ENCODE assay signal across 8 cellular contexts in genomic region chr18:49459404-49460171, GRCh38. TPM values are rescaled to one million over a fixed set of nuclear protein-coding genes. Genes with fewer than 3 reads are reported as not detected.
A peak's percentile ranks its signal among the peaks of the same experiment; 100 is the strongest.
DNase-seq lines count a peak whose midpoint lies in the region; ATAC-seq and TF ChIP-seq lines count a peak whose summit lies in the region.

No MANE protein-coding gene starts in this region.

- H3K4me1 Mint-ChIP-seq in chondrocyte (ENCODE audit: low read depth), result peaks cover 31% of the 10 kb centered on the region

- H3K4me3 ChIP-seq in HCT116 (replicated peaks in 1 of 2; ENCODE audit: low read depth in 1 of 2, low read length in 2 of 2) (peak overlapping the region; percentile 77 to 90), SJCRH30 (peak overlapping the region; percentile 86), stomach smooth muscle (ENCODE audit: low read length in 2 of 2) (peak overlapping the region; percentile 77 to 93)

- peak overlapping the region; percentile 61 for H2AFZ ChIP-seq in HCT116 (ENCODE audit: low read depth, low read length, poor library complexity, severe bottlenecking)

- RAD21 ChIA-PET in HCT116 (lab: Charles Lee; ENCODE audit: low non-redundant PET in 1 of 2, low total read pairs in 2 of 2, uncharacterized antibody in 2 of 2, unreplicated experiment in 2 of 2), result interaction anchor here in 1 of 2 experiments (0.7 kb wide), 1 partner anchor 272 kb away, joined by 3 read pairs; no protein-coding TSS in a partner anchor

- intact Hi-C loops in HCT116 (cut with micrococcal nuclease), result no loop called here

- no peaks in the 10 kb centered on the region for H3K27me3 Mint-ChIP-seq in chondrocyte (ENCODE audit: low read depth)

- ATAC-seq in HCT116, result peak; percentile 51

- H3K4me2 ChIP-seq in HCT116 (ENCODE audit: low read length), result peak overlapping the region; percentile 93

- peak overlapping the region; percentile 61; the same call in 1 of the 2 replicates for H3K27ac ChIP-seq in HCT116 (ENCODE audit: low read depth, low read length)
- H3K27ac ChIP-seq in SJCRH30, result peak overlapping the region; percentile 54; the same call in 1 of the 2 replicates
- H3K27ac ChIP-seq in stomach smooth muscle (ENCODE audit: low read length), result peak overlapping the region; percentile 74

- POLR2A ChIA-PET in GM10248 (lab: Yijun Ruan, JAX), result interaction anchor here (0.6 to 2.1 kb wide), 4 partner anchors 9 to 645 kb away, joined by 7 to 12 read pairs (median 8); partner anchors contain the start of gene C18orf32
- POLR2A ChIA-PET in HCT116 (lab: Charles Lee), result interaction anchor here (0.6 to 2.6 kb wide), 4 partner anchors 12 to 68 kb away, joined by 3 to 12 read pairs (median 3); partner anchors contain the start of gene C18orf32
- POLR2A ChIA-PET in HEK293T (lab: Yijun Ruan, JAX), result interaction anchor here (1.6 to 2.3 kb wide), 2 partner anchors 8 to 27 kb away, joined by 5 to 8 read pairs; partner anchors contain the start of gene C18orf32

- TF ChIP-seq POLR2A in HCT116 (IDR thresholded peaks at IDR 0.05; ENCODE audit: borderline replicate concordance, extremely low read depth, insufficient read depth, insufficient read length), result no peak

- peak overlapping the region; percentile 57 for H3K27ac Mint-ChIP-seq in chondrocyte (ENCODE audit: unreplicated experiment)

- no peaks in the 10 kb centered on the region for H4K20me1 ChIP-seq in HCT116 (ENCODE audit: insufficient read depth)

- H3K36me3 ChIP-seq in HCT116 (ENCODE audit: control insufficient read depth in 1 of 2, insufficient read depth in 2 of 2, low read length in 2 of 2) (no peaks in the 10 kb centered on the region), SJCRH30 (no peaks in the 10 kb centered on the region), stomach smooth muscle (ENCODE audit: control insufficient read depth in 2 of 2, insufficient read depth in 2 of 2, low read length in 2 of 2) (no peaks in the 10 kb centered on the region)

- no peaks in the 10 kb centered on the region for H3K9me3 ChIP-seq in HCT116 (ENCODE audit: control insufficient read depth in 1 of 2, insufficient read depth in 1 of 2, low read depth in 1 of 2, low read length in 2 of 2)
- H3K9me3 ChIP-seq in SJCRH30 (replicated peaks), result no peaks in the 10 kb centered on the region
- H3K9me3 ChIP-seq in stomach smooth muscle (ENCODE audit: control insufficient read depth in 2 of 2, low read length in 2 of 2), result no peaks in the 10 kb centered on the region

- no peak for TF ChIP-seq CTCF in GM10248 (IDR thresholded peaks at IDR 0.05; ENCODE audit: control extremely low read depth, extremely low read depth, low read depth, missing control alignments)
- TF ChIP-seq CTCF in HCT116 (IDR thresholded peaks at IDR 0.05 in 2 of 3, conservative IDR thresholded peaks at IDR 0.05 in 1 of 3; ENCODE audit: borderline replicate concordance in 1 of 3, insufficient read depth in 1 of 3, low read depth in 2 of 3, low read length in 2 of 3), result no peak
- TF ChIP-seq CTCF in chondrocyte (IDR thresholded peaks at IDR 0.05), result no peak

- peak overlapping the region; percentile 88 for H3K4me3 Mint-ChIP-seq in chondrocyte (ENCODE audit: unreplicated experiment)

- H3K9me3 Mint-ChIP-seq in chondrocyte (ENCODE audit: low read depth), result no peaks in the 10 kb centered on the region

- peaks cover 48% of the 10 kb centered on the region for H3K79me2 ChIP-seq in HCT116 (ENCODE audit: insufficient read depth, low read length)

- DNase-seq in GM10248 (ENCODE audit: extremely low spot score), result peak; percentile 51
- DNase-seq in HCT116 (ENCODE audit: low read depth, low spot score), result no peak
- no peak for DNase-seq in SJCRH30
- no peak for DNase-seq in chondrocyte (ENCODE audit: low spot score)
- DNase-seq in medulla oblongata (ENCODE audit: extremely low spot score), result peak; percentile 26
- DNase-seq in HEK293T (ENCODE audit: extremely low spot score), result no peak
- no peak for DNase-seq in activated CD4-positive, CD25-positive, alpha-beta regulatory T cell (lab: John Stamatoyannopoulos, UW)

- H3K4me1 ChIP-seq in HCT116 (ENCODE audit: control insufficient read depth in 1 of 2, insufficient read depth in 2 of 2, low read length in 2 of 2) (peaks cover 7 to 18% of the 10 kb centered on the region in 2 experiments; a peak in 3 of 4 replicates), SJCRH30 (peaks cover 4% of the 10 kb centered on the region; the same call in 1 of the 2 replicates), stomach smooth muscle (ENCODE audit: control insufficient read depth, insufficient read depth, low read length) (peaks cover 14% of the 10 kb centered on the region)

- H3K9me2 ChIP-seq in HCT116 (ENCODE audit: insufficient read depth), result no peaks in the 10 kb centered on the region

- CTCF ChIA-PET in GM10248 (lab: Yijun Ruan, JAX), result interaction anchor here (1.2 to 3.1 kb wide), 7 partner anchors 9 to 28 kb away, joined by 4 to 12 read pairs (median 6); partner anchors contain the start of gene C18orf32
- CTCF ChIA-PET in HCT116 (lab: Charles Lee), result no interaction called here
- CTCF ChIA-PET in HEK293T (lab: Yijun Ruan, JAX), result no interaction called here

- BruUV-seq in HCT116 (replicated peaks; lab: Mats Ljungman, UMichigan), result no TSS peak

- H3K36me3 Mint-ChIP-seq in chondrocyte (ENCODE audit: low read depth), result no peaks in the 10 kb centered on the region

- H3K27me3 ChIP-seq in HCT116 (ENCODE audit: insufficient read depth, low read length) (no peaks in the 10 kb centered on the region), SJCRH30 (no peaks in the 10 kb centered on the region), stomach smooth muscle (ENCODE audit: control insufficient read depth in 1 of 2, insufficient read depth in 2 of 2, low read length in 2 of 2) (no peaks in the 10 kb centered on the region)

- no peak for TF ChIP-seq RAD21 in HCT116 (IDR thresholded peaks at IDR 0.05; ENCODE audit: low read depth)

- H3K9ac ChIP-seq in HCT116 (ENCODE audit: low read length), result peak overlapping the region; percentile 75
- H3K9ac ChIP-seq in stomach smooth muscle (ENCODE audit: low read length in 2 of 2), result peak overlapping the region; percentile 81 to 83

TF ChIP-seq in HCT116, 20 proteins besides CTCF, POLR2A, EP300 and RAD21 (continues in another document):
- no peak for TF ChIP-seq SIN3A (IDR thresholded peaks at IDR 0.05; ENCODE audit: low read depth)

TF ChIP-seq in HEK293T, 16 proteins besides CTCF, POLR2A, EP300 and RAD21:
- TF ChIP-seq ARNT (IDR thresholded peaks at IDR 0.05) (no peak), SUZ12 (IDR thresholded peaks at IDR 0.05) (no peak), ZNF384 (IDR thresholded peaks at IDR 0.05) (no peak), FOXA1 (IDR thresholded peaks at IDR 0.05) (no peak), L3MBTL2 (conservative IDR thresholded peaks at IDR 0.05) (no peak), SP1 (IDR thresholded peaks at IDR 0.05) (no peak), FOXM1 (IDR thresholded peaks at IDR 0.05; ENCODE audit: borderline replicate concordance) (no peak), ELF4 (IDR thresholded peaks at IDR 0.05) (no peak), CTBP1 (IDR thresholded peaks at IDR 0.05; ENCODE audit: borderline replicate concordance) (no peak), TARDBP (IDR thresholded peaks at IDR 0.05) (no peak), LEF1 (IDR thresholded peaks at IDR 0.05; ENCODE audit: borderline replicate concordance) (no peak), NFRKB (IDR thresholded peaks at IDR 0.05) (no peak), FOXK2 (IDR thresholded peaks at IDR 0.05) (no peak), PKNOX1 (IDR thresholded peaks at IDR 0.05) (no peak), BHLHE40 (IDR thresholded peaks at IDR 0.05; ENCODE audit: borderline replicate concordance) (no peak), HDGF (IDR thresholded peaks at IDR 0.05; ENCODE audit: borderline replicate concordance) (no peak)

RNA-seq across cellular contexts. Expression of gene DYM, which starts 0.9 kb away (rescaled TPM):
- 53.1 TPM for total RNA-seq in HCT116 (2021; ENCODE audit: unreplicated experiment)
- 26.0 and 31.0 TPM in 2 replicates for polyA plus RNA-seq in HCT116 (2012)
- total RNA-seq in SJCRH30 (2014; rRNA removed; shearing (Covaris generic)), result 52.1 and 57.2 TPM in 2 replicates
- 62.8 to 82.3 TPM (median 75.0 TPM) in 3 replicates for total RNA-seq in chondrocyte

RNA-seq across cellular contexts. Expression of gene C18orf32, which starts 27.4 kb away (rescaled TPM):
- total RNA-seq in HCT116 (2021; ENCODE audit: unreplicated experiment) (35.0 TPM), chondrocyte (48.6 to 52.7 TPM (median 48.7 TPM) in 3 replicates)
- 6.3 and 9.9 TPM in 2 replicates for polyA plus RNA-seq in HCT116 (2012)
- 14.6 and 21.5 TPM in 2 replicates for total RNA-seq in SJCRH30 (2014; rRNA removed; shearing (Covaris generic))

RNA-seq across cellular contexts. Expression of gene RPL17, which starts 32.7 kb away (rescaled TPM):
- total RNA-seq in HCT116 (2021; ENCODE audit: unreplicated experiment) (2,373 TPM), chondrocyte (996 to 1,053 TPM (median 1,051 TPM) in 3 replicates)
- polyA plus RNA-seq in HCT116 (2012), result 3,743 and 4,174 TPM in 2 replicates
- total RNA-seq in SJCRH30 (2014; rRNA removed; shearing (Covaris generic)), result 3,403 and 3,465 TPM in 2 replicates

Comparison
In these comparisons a context has a peak if more than half of its experiments do, and no peak if none do; other contexts are left out.
1. DNase-seq: peak in GM10248 (single experiment) and medulla oblongata (single experiment); none in HCT116 (single experiment), SJCRH30 (0 of 2), chondrocyte (single experiment), HEK293T (single experiment) and activated CD4-positive, CD25-positive, alpha-beta regulatory T cell (0 of 4).
2. Peak in every context shown above with its lines, with median percentiles within 50 percentile points of each other: H3K27ac ChIP-seq and H3K4me3 ChIP-seq.